ENCODE assay signal across 22 cellular contexts in genomic region chr1:177133977-177134538, GRCh38. TPM values are rescaled to one million over a fixed set of nuclear protein-coding genes. Genes with fewer than 3 reads are reported as not detected.
DNase-seq lines count a peak whose midpoint lies in the region; TF ChIP-seq lines count a peak whose summit lies in the region.
"Had no signal": no experiment of that assay in that cellular context is flagged by ENCODE, and none has a peak within 500 bp of the region (broad histone marks: within the 10 kb centered on the region; RNA-seq: fewer than 3 reads in every experiment).

No MANE protein-coding gene starts in this region.

- H3K4ac ChIP-seq in mesendoderm (ENCODE audit: low read depth, low read length), result no peak overlapping the region

- no peak overlapping the region for H3K56ac ChIP-seq in mesendoderm (ENCODE audit: low read length)

- DNase-seq in NCI-H2227 (lab: John Stamatoyannopoulos, UW; ENCODE audit: unreplicated experiment), result peak; percentile 19
- DNase-seq in NCI-H2227 treated with DMSO at 0.1 percent for 48 hours (lab: John Stamatoyannopoulos, UW), result no peak
- peak; percentile 96 for DNase-seq in NCI-H82 (lab: John Stamatoyannopoulos, UW)
- DNase-seq in mesendoderm, result peak; percentile 13
- no peak for DNase-seq in head of caudate nucleus
- no peak for DNase-seq in activated CD4-positive, CD25-positive, alpha-beta regulatory T cell (lab: John Stamatoyannopoulos, UW)
- no peak for DNase-seq in osteoblast (ENCODE audit: insufficient read length, low spot score, missing footprints)
- DNase-seq: AML-193; BE2C; Caco-2; CD4-positive, CD25-positive, alpha-beta regulatory T cell; CD8-positive, alpha-beta T cell; DMS 273 treated with DMSO at 0.1 percent for 48 hours; DMS79; EL; GDM1; GOT3 had no signal

- no peak overlapping the region for H2AK5ac ChIP-seq in mesendoderm (ENCODE audit: low read length)

- H3K18ac ChIP-seq in mesendoderm (ENCODE audit: low read length), result no peak overlapping the region

- H2AFZ ChIP-seq in osteoblast (ENCODE audit: low read length), result no peak overlapping the region

- no peak overlapping the region for H4K8ac ChIP-seq in mesendoderm (ENCODE audit: low read depth, low read length)

- no peaks in the 10 kb centered on the region for H4K20me1 ChIP-seq in BLaER1 treated with 17β-estradiol and CSF1 and Interleukin-3, amounts not matched to agents 10 nM and 100 nM
- no peaks in the 10 kb centered on the region for H4K20me1 ChIP-seq in osteoblast (ENCODE audit: insufficient read depth, low read length)

- no peaks in the 10 kb centered on the region for H3K79me1 ChIP-seq in mesendoderm (ENCODE audit: low read length)

- H3K9me3 ChIP-seq in BLaER1 treated with 17β-estradiol and CSF1 and Interleukin-3, amounts not matched to agents 10 nM and 100 nM (replicated peaks in 1 of 11), result peaks cover 0 to 4% (median 0%) of the 10 kb centered on the region in 11 experiments; a peak in 1 of 22 replicates
- H3K9me3 ChIP-seq in osteoblast (ENCODE audit: low read depth, low read length), result no peaks in the 10 kb centered on the region
- H3K9me3 ChIP-seq: BE2C, Caco-2, HAP-1 had no signal

- H3K79me2 ChIP-seq in mesendoderm (ENCODE audit: control insufficient read depth, insufficient read depth, low read length), result no peaks in the 10 kb centered on the region
- H3K79me2 ChIP-seq in osteoblast (ENCODE audit: insufficient read depth, low read length), result no peaks in the 10 kb centered on the region

- H2BK5ac ChIP-seq in mesendoderm (ENCODE audit: low read length), result no peak overlapping the region

- no peak overlapping the region for H2BK120ac ChIP-seq in mesendoderm (ENCODE audit: low read depth, low read length)

- no peaks in the 10 kb centered on the region for H3K36me3 ChIP-seq in BLaER1 treated with 17β-estradiol and CSF1 and Interleukin-3, amounts not matched to agents 10 nM and 100 nM
- H3K36me3 ChIP-seq in mesendoderm (ENCODE audit: control insufficient read depth, insufficient read depth, low read length) (no peaks in the 10 kb centered on the region), osteoblast (ENCODE audit: insufficient read depth, low read length) (no peaks in the 10 kb centered on the region)
- H3K36me3 ChIP-seq: BE2C, HAP-1 had no signal

- no peak overlapping the region for H3K9ac ChIP-seq in BLaER1 treated with 17β-estradiol and CSF1 and Interleukin-3, amounts not matched to agents 10 nM and 100 nM
- no peak overlapping the region for H3K9ac ChIP-seq in mesendoderm (ENCODE audit: low read length)

- no peak overlapping the region for H3K23ac ChIP-seq in mesendoderm (ENCODE audit: low read length)

- H3K27ac ChIP-seq in BLaER1 treated with 17β-estradiol and CSF1 and Interleukin-3, amounts not matched to agents 10 nM and 100 nM, result no peak overlapping the region
- H3K27ac ChIP-seq in mesendoderm (ENCODE audit: low read depth, low read length) (no peak overlapping the region), osteoblast (ENCODE audit: low read depth, low read length) (no peak overlapping the region)
- H3K27ac ChIP-seq: 22Rv1, C4-2B had no signal

- no CpG with 5 or more reads among the region's 4 CpGs for WGBS in mesendoderm (ENCODE audit: extremely low coverage, insufficient coverage, low lambda C conversion rate)

- intact Hi-C loops in head of caudate nucleus (cut with DNase I), result no loop called here

- H4K5ac ChIP-seq in mesendoderm (ENCODE audit: low read length), result no peak overlapping the region

- H3K4me1 ChIP-seq in BLaER1 treated with 17β-estradiol and CSF1 and Interleukin-3, amounts not matched to agents 10 nM and 100 nM, result peaks cover 15 to 41% (median 32%) of the 10 kb centered on the region in 10 experiments
- H3K4me1 ChIP-seq in mesendoderm (ENCODE audit: control insufficient read depth, low read depth, low read length) (peaks cover 3% of the 10 kb centered on the region), osteoblast (ENCODE audit: insufficient read depth, low read length) (no peaks in the 10 kb centered on the region)
- H3K4me1 ChIP-seq: BE2C, Caco-2, HAP-1 had no signal

- peak overlapping the region in 9 of 11 experiments; percentile 55 to 84 (median 70); a peak in 16 of 22 replicates for H3K4me2 ChIP-seq in BLaER1 treated with 17β-estradiol and CSF1 and Interleukin-3, amounts not matched to agents 10 nM and 100 nM
- no peak overlapping the region for H3K4me2 ChIP-seq in mesendoderm (ENCODE audit: low read length)
- no peak overlapping the region for H3K4me2 ChIP-seq in osteoblast (ENCODE audit: insufficient read depth, low read length)

- H3K27me3 ChIP-seq in BLaER1 treated with 17β-estradiol and CSF1 and Interleukin-3, amounts not matched to agents 10 nM and 100 nM, result no peaks in the 10 kb centered on the region
- H3K27me3 ChIP-seq in mesendoderm (ENCODE audit: insufficient read depth, low read length, poor library complexity), result no peaks in the 10 kb centered on the region
- no peaks in the 10 kb centered on the region for H3K27me3 ChIP-seq in osteoblast (ENCODE audit: insufficient read depth, low read length)
- H3K27me3 ChIP-seq: BE2C had no signal

- H2BK15ac ChIP-seq in mesendoderm (replicated peaks; ENCODE audit: low read depth), result no peak overlapping the region

- no peak for TF ChIP-seq CTCF in osteoblast (IDR thresholded peaks at IDR 0.05; ENCODE audit: extremely low read depth, low read depth, low read length)

- H3K4me3 ChIP-seq in BLaER1 treated with 17β-estradiol and CSF1 and Interleukin-3, amounts not matched to agents 10 nM and 100 nM, result no peak overlapping the region
- H3K4me3 ChIP-seq in mesendoderm (ENCODE audit: low read length), result no peak overlapping the region
- H3K4me3 ChIP-seq in osteoblast (ENCODE audit: insufficient read depth, low read length), result no peak overlapping the region
- H3K4me3 ChIP-seq: HAP-1 had no signal

RNA-seq across cellular contexts. Expression of gene ASTN1, which starts 30.5 kb away (rescaled TPM):
- polyA plus RNA-seq in mesendoderm (2013, experiment 1 of 2), result 0.25 TPM
- polyA plus RNA-seq in mesendoderm (2013, experiment 2 of 2), result 0.27 TPM
- total RNA-seq in osteoblast, result under 0.01 TPM in 1 of 2 replicates, not detected in the other
- total RNA-seq: Caco-2; CD4-positive, CD25-positive, alpha-beta regulatory T cell; CD8-positive, alpha-beta T cell had no signal
- polyA plus RNA-seq: CD4-positive, CD25-positive, alpha-beta regulatory T cell had no signal

RNA-seq across cellular contexts. Expression of gene BRINP2, which starts 36.7 kb away (rescaled TPM):
- 0.03 TPM for polyA plus RNA-seq in mesendoderm (2013, experiment 1 of 2)
- polyA plus RNA-seq in mesendoderm (2013, experiment 2 of 2), result 0.04 TPM
- total RNA-seq in osteoblast, result not detected in 2 replicates
- total RNA-seq: Caco-2; CD4-positive, CD25-positive, alpha-beta regulatory T cell; CD8-positive, alpha-beta T cell had no signal
- polyA plus RNA-seq: AG04450; CD4-positive, CD25-positive, alpha-beta regulatory T cell had no signal

Comparison
In these comparisons a context has a peak if more than half of its experiments do, and no peak if none do; other contexts are left out.
1. DNase-seq: peak in NCI-H2227 (single experiment), NCI-H82 (single experiment) and mesendoderm (single experiment); none in NCI-H2227 treated with DMSO at 0.1 percent for 48 hours (single experiment), head of caudate nucleus (0 of 42), activated CD4-positive, CD25-positive, alpha-beta regulatory T cell (0 of 4) and osteoblast (single experiment).
2. H3K4me2 ChIP-seq: peak in BLaER1 treated with 17β-estradiol and CSF1 and Interleukin-3, amounts not matched to agents 10 nM and 100 nM (9 of 11); none in mesendoderm (single experiment) and osteoblast (single experiment).